Comparison of ENCODE assay signal across 1 cellular context in the genomic region with DNA sequence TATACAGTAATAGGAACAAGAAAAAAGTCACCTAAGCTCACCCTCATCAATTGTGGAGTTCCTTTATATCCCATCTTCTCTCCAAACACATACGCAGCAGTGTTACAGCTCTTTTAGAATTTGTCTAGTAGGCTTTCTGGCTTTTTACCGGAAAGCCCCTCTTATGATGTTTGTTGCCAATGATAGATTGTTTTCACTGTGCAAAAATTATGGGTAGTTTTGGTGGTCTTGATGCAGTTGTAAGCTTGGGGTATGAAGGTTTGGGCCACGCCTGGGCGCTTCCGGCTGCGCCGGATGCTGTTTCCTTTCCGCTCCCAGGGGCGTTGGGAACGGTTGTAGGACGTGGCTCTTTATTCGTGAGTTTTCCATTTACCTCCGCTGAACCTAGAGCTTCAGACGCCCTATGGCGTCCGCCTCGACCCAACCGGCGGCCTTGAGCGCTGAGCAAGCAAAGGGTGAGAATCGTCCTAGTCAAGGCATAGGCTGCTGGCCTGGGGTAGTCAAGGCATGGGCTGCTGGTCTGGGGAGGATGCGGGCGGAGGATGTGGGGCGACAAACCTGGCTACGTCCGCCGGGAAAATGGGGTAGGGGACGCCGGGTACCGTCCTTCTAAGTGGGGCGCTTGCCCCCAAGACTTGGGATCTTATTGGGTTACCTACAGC.
TF ChIP-seq lines count a peak whose summit lies in the region.

A gene with protein sequence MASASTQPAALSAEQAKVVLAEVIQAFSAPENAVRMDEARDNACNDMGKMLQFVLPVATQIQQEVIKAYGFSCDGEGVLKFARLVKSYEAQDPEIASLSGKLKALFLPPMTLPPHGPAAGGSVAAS (plus strand): TSS at position 304 of the 662 bp plus-strand sequence. CDS start 100 bp downstream, at position 404.
RNU7-1 (plus strand) TSS at position 98 of the 662 bp plus-strand sequence.

TF ChIP-seq in HepG2, 621 proteins besides CTCF, POLR2A, EP300 and RAD21 (continued from another document and continues in another):
- TF ChIP-seq, protein P1, sequence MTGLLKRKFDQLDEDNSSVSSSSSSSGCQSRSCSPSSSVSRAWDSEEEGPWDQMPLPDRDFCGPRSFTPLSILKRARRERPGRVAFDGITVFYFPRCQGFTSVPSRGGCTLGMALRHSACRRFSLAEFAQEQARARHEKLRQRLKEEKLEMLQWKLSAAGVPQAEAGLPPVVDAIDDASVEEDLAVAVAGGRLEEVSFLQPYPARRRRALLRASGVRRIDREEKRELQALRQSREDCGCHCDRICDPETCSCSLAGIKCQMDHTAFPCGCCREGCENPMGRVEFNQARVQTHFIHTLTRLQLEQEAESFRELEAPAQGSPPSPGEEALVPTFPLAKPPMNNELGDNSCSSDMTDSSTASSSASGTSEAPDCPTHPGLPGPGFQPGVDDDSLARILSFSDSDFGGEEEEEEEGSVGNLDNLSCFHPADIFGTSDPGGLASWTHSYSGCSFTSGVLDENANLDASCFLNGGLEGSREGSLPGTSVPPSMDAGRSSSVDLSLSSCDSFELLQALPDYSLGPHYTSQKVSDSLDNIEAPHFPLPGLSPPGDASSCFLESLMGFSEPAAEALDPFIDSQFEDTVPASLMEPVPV (CRISPR knock-in tag; IDR thresholded peaks at IDR 0.05): peak; percentile 63; the same call in 1 of the 2 replicates
- 0 out of 2 replicates have a peak, but pooled peaks have one; percentile 50 for TF ChIP-seq ZNF766 (CRISPR knock-in tag; IDR thresholded peaks at IDR 0.05; ENCODE audit: borderline replicate concordance)
- no peak for TF ChIP-seq KLF13 (CRISPR knock-in tag; IDR thresholded peaks at IDR 0.05)
- TF ChIP-seq SMARCC2 (IDR thresholded peaks at IDR 0.05): no peak
- TF ChIP-seq POLR2G (IDR thresholded peaks at IDR 0.05; ENCODE audit: low read depth, low read length): peak; percentile 100
- TF ChIP-seq JUNB (CRISPR knock-in tag; IDR thresholded peaks at IDR 0.05; ENCODE audit: borderline replicate concordance): peak; percentile 77
- TF ChIP-seq, protein P2, sequence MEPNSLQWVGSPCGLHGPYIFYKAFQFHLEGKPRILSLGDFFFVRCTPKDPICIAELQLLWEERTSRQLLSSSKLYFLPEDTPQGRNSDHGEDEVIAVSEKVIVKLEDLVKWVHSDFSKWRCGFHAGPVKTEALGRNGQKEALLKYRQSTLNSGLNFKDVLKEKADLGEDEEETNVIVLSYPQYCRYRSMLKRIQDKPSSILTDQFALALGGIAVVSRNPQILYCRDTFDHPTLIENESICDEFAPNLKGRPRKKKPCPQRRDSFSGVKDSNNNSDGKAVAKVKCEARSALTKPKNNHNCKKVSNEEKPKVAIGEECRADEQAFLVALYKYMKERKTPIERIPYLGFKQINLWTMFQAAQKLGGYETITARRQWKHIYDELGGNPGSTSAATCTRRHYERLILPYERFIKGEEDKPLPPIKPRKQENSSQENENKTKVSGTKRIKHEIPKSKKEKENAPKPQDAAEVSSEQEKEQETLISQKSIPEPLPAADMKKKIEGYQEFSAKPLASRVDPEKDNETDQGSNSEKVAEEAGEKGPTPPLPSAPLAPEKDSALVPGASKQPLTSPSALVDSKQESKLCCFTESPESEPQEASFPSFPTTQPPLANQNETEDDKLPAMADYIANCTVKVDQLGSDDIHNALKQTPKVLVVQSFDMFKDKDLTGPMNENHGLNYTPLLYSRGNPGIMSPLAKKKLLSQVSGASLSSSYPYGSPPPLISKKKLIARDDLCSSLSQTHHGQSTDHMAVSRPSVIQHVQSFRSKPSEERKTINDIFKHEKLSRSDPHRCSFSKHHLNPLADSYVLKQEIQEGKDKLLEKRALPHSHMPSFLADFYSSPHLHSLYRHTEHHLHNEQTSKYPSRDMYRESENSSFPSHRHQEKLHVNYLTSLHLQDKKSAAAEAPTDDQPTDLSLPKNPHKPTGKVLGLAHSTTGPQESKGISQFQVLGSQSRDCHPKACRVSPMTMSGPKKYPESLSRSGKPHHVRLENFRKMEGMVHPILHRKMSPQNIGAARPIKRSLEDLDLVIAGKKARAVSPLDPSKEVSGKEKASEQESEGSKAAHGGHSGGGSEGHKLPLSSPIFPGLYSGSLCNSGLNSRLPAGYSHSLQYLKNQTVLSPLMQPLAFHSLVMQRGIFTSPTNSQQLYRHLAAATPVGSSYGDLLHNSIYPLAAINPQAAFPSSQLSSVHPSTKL (CRISPR knock-in tag; IDR thresholded peaks at IDR 0.05): peak; percentile 33; the same call in 1 of the 2 replicates
- TF ChIP-seq CBX5 (CRISPR knock-in tag; IDR thresholded peaks at IDR 0.05; ENCODE audit: borderline replicate concordance): peak; percentile 59; the same call in 1 of the 2 replicates
- TF ChIP-seq POGK (CRISPR knock-in tag; conservative IDR thresholded peaks at IDR 0.05): peak; percentile 79
- TF ChIP-seq, protein P3, sequence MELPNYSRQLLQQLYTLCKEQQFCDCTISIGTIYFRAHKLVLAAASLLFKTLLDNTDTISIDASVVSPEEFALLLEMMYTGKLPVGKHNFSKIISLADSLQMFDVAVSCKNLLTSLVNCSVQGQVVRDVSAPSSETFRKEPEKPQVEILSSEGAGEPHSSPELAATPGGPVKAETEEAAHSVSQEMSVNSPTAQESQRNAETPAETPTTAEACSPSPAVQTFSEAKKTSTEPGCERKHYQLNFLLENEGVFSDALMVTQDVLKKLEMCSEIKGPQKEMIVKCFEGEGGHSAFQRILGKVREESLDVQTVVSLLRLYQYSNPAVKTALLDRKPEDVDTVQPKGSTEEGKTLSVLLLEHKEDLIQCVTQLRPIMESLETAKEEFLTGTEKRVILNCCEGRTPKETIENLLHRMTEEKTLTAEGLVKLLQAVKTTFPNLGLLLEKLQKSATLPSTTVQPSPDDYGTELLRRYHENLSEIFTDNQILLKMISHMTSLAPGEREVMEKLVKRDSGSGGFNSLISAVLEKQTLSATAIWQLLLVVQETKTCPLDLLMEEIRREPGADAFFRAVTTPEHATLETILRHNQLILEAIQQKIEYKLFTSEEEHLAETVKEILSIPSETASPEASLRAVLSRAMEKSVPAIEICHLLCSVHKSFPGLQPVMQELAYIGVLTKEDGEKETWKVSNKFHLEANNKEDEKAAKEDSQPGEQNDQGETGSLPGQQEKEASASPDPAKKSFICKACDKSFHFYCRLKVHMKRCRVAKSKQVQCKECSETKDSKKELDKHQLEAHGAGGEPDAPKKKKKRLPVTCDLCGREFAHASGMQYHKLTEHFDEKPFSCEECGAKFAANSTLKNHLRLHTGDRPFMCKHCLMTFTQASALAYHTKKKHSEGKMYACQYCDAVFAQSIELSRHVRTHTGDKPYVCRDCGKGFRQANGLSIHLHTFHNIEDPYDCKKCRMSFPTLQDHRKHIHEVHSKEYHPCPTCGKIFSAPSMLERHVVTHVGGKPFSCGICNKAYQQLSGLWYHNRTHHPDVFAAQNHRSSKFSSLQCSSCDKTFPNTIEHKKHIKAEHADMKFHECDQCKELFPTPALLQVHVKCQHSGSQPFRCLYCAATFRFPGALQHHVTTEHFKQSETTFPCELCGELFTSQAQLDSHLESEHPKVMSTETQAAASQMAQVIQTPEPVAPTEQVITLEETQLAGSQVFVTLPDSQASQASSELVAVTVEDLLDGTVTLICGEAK (IDR thresholded peaks at IDR 0.05): no peak
- TF ChIP-seq, protein P3 (CRISPR knock-in tag; IDR thresholded peaks at IDR 0.05): peak; percentile 59; the same call in 1 of the 2 replicates
- no peak; the same call in 1 of the 2 replicates for TF ChIP-seq ZNF34 (CRISPR knock-in tag; IDR thresholded peaks at IDR 0.05; ENCODE audit: borderline replicate concordance)
- no peak for TF ChIP-seq REXO4 (CRISPR knock-in tag; IDR thresholded peaks at IDR 0.05; ENCODE audit: borderline replicate concordance)
- TF ChIP-seq ZMAT3 (CRISPR knock-in tag; conservative IDR thresholded peaks at IDR 0.05): no peak
- TF ChIP-seq HDAC6 (IDR thresholded peaks at IDR 0.05; ENCODE audit: low read depth, low read length): peak; percentile 82; the same call in 1 of the 2 replicates
- TF ChIP-seq, protein P4, sequence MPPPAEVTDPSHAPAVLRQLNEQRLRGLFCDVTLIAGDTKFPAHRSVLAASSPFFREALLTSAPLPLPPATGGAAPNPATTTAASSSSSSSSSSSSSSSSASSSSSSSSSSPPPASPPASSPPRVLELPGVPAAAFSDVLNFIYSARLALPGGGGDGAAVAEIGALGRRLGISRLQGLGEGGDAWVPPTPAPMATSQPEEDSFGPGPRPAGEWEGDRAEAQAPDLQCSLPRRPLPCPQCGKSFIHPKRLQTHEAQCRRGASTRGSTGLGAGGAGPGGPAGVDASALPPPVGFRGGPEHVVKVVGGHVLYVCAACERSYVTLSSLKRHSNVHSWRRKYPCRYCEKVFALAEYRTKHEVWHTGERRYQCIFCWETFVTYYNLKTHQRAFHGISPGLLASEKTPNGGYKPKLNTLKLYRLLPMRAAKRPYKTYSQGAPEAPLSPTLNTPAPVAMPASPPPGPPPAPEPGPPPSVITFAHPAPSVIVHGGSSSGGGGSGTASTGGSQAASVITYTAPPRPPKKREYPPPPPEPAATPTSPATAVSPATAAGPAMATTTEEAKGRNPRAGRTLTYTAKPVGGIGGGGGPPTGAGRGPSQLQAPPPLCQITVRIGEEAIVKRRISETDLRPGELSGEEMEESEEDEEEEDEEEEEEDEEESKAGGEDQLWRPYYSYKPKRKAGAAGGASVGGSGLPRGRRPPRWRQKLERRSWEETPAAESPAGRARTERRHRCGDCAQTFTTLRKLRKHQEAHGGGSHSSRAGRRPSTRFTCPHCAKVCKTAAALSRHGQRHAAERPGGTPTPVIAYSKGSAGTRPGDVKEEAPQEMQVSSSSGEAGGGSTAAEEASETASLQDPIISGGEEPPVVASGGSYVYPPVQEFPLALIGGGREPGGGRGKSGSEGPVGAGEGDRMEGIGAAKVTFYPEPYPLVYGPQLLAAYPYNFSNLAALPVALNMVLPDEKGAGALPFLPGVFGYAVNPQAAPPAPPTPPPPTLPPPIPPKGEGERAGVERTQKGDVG (CRISPR knock-in tag; IDR thresholded peaks at IDR 0.05; ENCODE audit: borderline replicate concordance): 0 out of 2 replicates have a peak, but pooled peaks have one; percentile 6
- TF ChIP-seq, protein P5, sequence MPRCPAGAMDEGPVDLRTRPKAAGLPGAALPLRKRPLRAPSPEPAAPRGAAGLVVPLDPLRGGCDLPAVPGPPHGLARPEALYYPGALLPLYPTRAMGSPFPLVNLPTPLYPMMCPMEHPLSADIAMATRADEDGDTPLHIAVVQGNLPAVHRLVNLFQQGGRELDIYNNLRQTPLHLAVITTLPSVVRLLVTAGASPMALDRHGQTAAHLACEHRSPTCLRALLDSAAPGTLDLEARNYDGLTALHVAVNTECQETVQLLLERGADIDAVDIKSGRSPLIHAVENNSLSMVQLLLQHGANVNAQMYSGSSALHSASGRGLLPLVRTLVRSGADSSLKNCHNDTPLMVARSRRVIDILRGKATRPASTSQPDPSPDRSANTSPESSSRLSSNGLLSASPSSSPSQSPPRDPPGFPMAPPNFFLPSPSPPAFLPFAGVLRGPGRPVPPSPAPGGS (CRISPR knock-in tag; IDR thresholded peaks at IDR 0.05): no peak
- TF ChIP-seq FOXP1 (IDR thresholded peaks at IDR 0.05): no peak; the same call in 1 of the 2 replicates
- peak; percentile 51; the same call in 1 of the 2 replicates for TF ChIP-seq FOXP1 (CRISPR knock-in tag; IDR thresholded peaks at IDR 0.05)
- no peak for TF ChIP-seq ZNF432 (CRISPR knock-in tag; IDR thresholded peaks at IDR 0.05; ENCODE audit: borderline replicate concordance)
- TF ChIP-seq GATAD1 (CRISPR knock-in tag; IDR thresholded peaks at IDR 0.05): peak; percentile 69
- no peak for TF ChIP-seq ZNF17 (CRISPR knock-in tag; IDR thresholded peaks at IDR 0.05)
- TF ChIP-seq HMG20A (CRISPR knock-in tag; IDR thresholded peaks at IDR 0.05; ENCODE audit: borderline replicate concordance): peak; percentile 59; the same call in 1 of the 2 replicates
- TF ChIP-seq RBAK (CRISPR knock-in tag; IDR thresholded peaks at IDR 0.05): no peak
- TF ChIP-seq ZNF263 (CRISPR knock-in tag; IDR thresholded peaks at IDR 0.05): no peak
- TF ChIP-seq STAT5B (CRISPR knock-in tag; IDR thresholded peaks at IDR 0.05): peak; percentile 97
- peak; percentile 72; the same call in 1 of the 2 replicates for TF ChIP-seq MTF1 (CRISPR knock-in tag; IDR thresholded peaks at IDR 0.05)
- TF ChIP-seq ZNF619 (CRISPR knock-in tag; IDR thresholded peaks at IDR 0.05): no peak
